In genomic region chr9:116715751-116716150, GRCh38 we compare ENCODE assay signal across 28 cellular contexts.
"Had no signal": no experiment of that assay in that cellular context is flagged by ENCODE, and none has a peak within 500 bp of the region (broad histone marks: within the 10 kb centered on the region; RNA-seq: fewer than 3 reads in every experiment).

No MANE protein-coding gene starts in this region.

- ATAC-seq: foreskin keratinocyte; gastroesophageal sphincter; heart left ventricle; left lobe of liver; mucosa of descending colon; natural killer cell treated with Interleukin-12 subunit alpha and Interleukin-12 subunit beta and Interleukin-15 and Interleukin-18, amount 100 ng/mL, for 72 hours; stimulated activated naive B cell treated with anti-CD40 and anti-IgM and Interleukin-4, amounts not matched to agents 10 μg/mL and 1 μg/mL and 100 μg/mL, for 72 hours; upper lobe of right lung had no signal

- H3K4me1 ChIP-seq: colonic mucosa, foreskin keratinocyte, parathyroid adenoma, right atrium auricular region, sigmoid colon, upper lobe of right lung, uterus had no signal

- H3K79me2 ChIP-seq: hepatocyte, parathyroid adenoma had no signal

- H3K9me3 ChIP-seq: colonic mucosa, esophagus muscularis mucosa, gastroesophageal sphincter, heart left ventricle, mucosa of descending colon, right atrium auricular region, sigmoid colon, thoracic aorta, tibial nerve, upper lobe of right lung, uterus had no signal

- H3K4me1 Mint-ChIP-seq: naive B cell; stimulated activated naive B cell treated with anti-CD40 and anti-IgM and Interleukin-4, amounts not matched to agents 10 μg/mL and 1 μg/mL and 100 μg/mL, for 72 hours had no signal

- H3K4me3 Mint-ChIP-seq: dendritic cell treated with granulocyte-macrophage colony-stimulating factor and Interleukin-4, amounts not matched to agents 40 ng/mL and 50 ng/mL, for 4 days; memory B cell; mesothelial cell of epicardium; naive B cell; natural killer cell treated with Interleukin-12 subunit alpha and Interleukin-12 subunit beta and Interleukin-15 and Interleukin-18, amount 100 ng/mL, for 72 hours; neural crest cell; stimulated activated naive B cell treated with anti-CD40 and anti-IgM and Interleukin-4, amounts not matched to agents 10 μg/mL and 1 μg/mL and 100 μg/mL, for 72 hours; stimulated activated naive CD8-positive, alpha-beta T cell treated with anti-CD3 and anti-CD28 coated beads, Interleukin-15, Interleukin-2, amounts not matched to agents 100 ng/mL and 50 ng/mL, for 24 hours had no signal

- H3K27ac ChIP-seq: colonic mucosa, esophagus muscularis mucosa, foreskin keratinocyte, gastroesophageal sphincter, heart left ventricle, hepatocyte, parathyroid adenoma, right atrium auricular region, sigmoid colon, thoracic aorta, tibial nerve, upper lobe of right lung, uterus had no signal

- H2AFZ ChIP-seq: hepatocyte, parathyroid adenoma had no signal

- H3K9me3 Mint-ChIP-seq: dendritic cell treated with granulocyte-macrophage colony-stimulating factor and Interleukin-4, amounts not matched to agents 40 ng/mL and 50 ng/mL, for 4 days; memory B cell; mesothelial cell of epicardium; naive B cell; neural crest cell; stimulated activated naive B cell treated with anti-CD40 and anti-IgM and Interleukin-4, amounts not matched to agents 10 μg/mL and 1 μg/mL and 100 μg/mL, for 72 hours had no signal

- H3K9ac ChIP-seq: parathyroid adenoma had no signal

- H3K36me3 ChIP-seq: colonic mucosa, esophagus muscularis mucosa, gastroesophageal sphincter, heart left ventricle, right atrium auricular region, sigmoid colon, thoracic aorta, upper lobe of right lung, uterus had no signal

- H3K27me3 ChIP-seq: colonic mucosa, esophagus muscularis mucosa, gastroesophageal sphincter, heart left ventricle, hepatocyte, right atrium auricular region, sigmoid colon, tibial nerve, upper lobe of right lung, uterus had no signal

- H3K27me3 Mint-ChIP-seq: dendritic cell treated with granulocyte-macrophage colony-stimulating factor and Interleukin-4, amounts not matched to agents 40 ng/mL and 50 ng/mL, for 4 days; progenitor cell of endocrine pancreas; stimulated activated naive CD8-positive, alpha-beta T cell treated with anti-CD3 and anti-CD28 coated beads, Interleukin-15, Interleukin-2, amounts not matched to agents 100 ng/mL and 50 ng/mL, for 24 hours had no signal

- H3K27ac Mint-ChIP-seq: dendritic cell treated with granulocyte-macrophage colony-stimulating factor and Interleukin-4, amounts not matched to agents 40 ng/mL and 50 ng/mL, for 4 days; memory B cell; mesothelial cell of epicardium; naive B cell; natural killer cell treated with Interleukin-12 subunit alpha and Interleukin-12 subunit beta and Interleukin-15 and Interleukin-18, amount 100 ng/mL, for 72 hours; progenitor cell of endocrine pancreas; stimulated activated naive B cell treated with anti-CD40 and anti-IgM and Interleukin-4, amounts not matched to agents 10 μg/mL and 1 μg/mL and 100 μg/mL, for 72 hours; stimulated activated naive CD8-positive, alpha-beta T cell treated with anti-CD3 and anti-CD28 coated beads, Interleukin-15, Interleukin-2, amounts not matched to agents 100 ng/mL and 50 ng/mL, for 24 hours had no signal

- H3K4me2 ChIP-seq: hepatocyte had no signal

- H3K36me3 Mint-ChIP-seq: mesothelial cell of epicardium; naive B cell; natural killer cell treated with Interleukin-12 subunit alpha and Interleukin-12 subunit beta and Interleukin-15 and Interleukin-18, amount 100 ng/mL, for 72 hours; stimulated activated naive B cell treated with anti-CD40 and anti-IgM and Interleukin-4, amounts not matched to agents 10 μg/mL and 1 μg/mL and 100 μg/mL, for 72 hours had no signal

- H3K4me3 ChIP-seq: colonic mucosa, esophagus muscularis mucosa, gastroesophageal sphincter, heart left ventricle, hepatocyte, lung, mucosa of descending colon, right atrium auricular region, sigmoid colon, thoracic aorta, tibial nerve, upper lobe of right lung, uterus had no signal

- DNase-seq: colonic mucosa; effector CD8-positive, alpha-beta T cell; heart left ventricle; kidney; mucosa of descending colon; naive B cell; sigmoid colon; stimulated activated CD4-positive, alpha-beta T cell treated with anti-CD3 and anti-CD28 coated beads, Interleukin-4, amount 100 ng/mL, for 4 hours; stimulated activated naive B cell treated with anti-CD40 and anti-IgM and Interleukin-4, amounts not matched to agents 10 μg/mL and 1 μg/mL and 100 μg/mL, for 72 hours; upper lobe of right lung; uterus had no signal
